ENCODE assay signal across 12 cellular contexts in genomic region chr11:83140691-83141455, GRCh38. TPM values are rescaled to one million over a fixed set of nuclear protein-coding genes. Genes with fewer than 3 reads are reported as not detected.
DNase-seq lines count a peak whose midpoint lies in the region; ATAC-seq and TF ChIP-seq lines count a peak whose summit lies in the region.
"Had no signal": no experiment of that assay in that cellular context is flagged by ENCODE, and none has a peak within 500 bp of the region (broad histone marks: within the 10 kb centered on the region; RNA-seq: fewer than 3 reads in every experiment).

No MANE protein-coding gene starts in this region.

- H3K4me3 Mint-ChIP-seq in CD14-positive monocyte: no peak overlapping the region
- H3K4me3 Mint-ChIP-seq: activated naive CD8-positive, alpha-beta T cell treated with anti-CD3 and anti-CD28 coated beads, Interleukin-2, amount 10 ng/mL, durations not matched to agents 7 days and 5 days had no signal

- intact Hi-C loops in CD14-positive monocyte (cut with micrococcal nuclease): no loop called here

- DNase-seq in GM13976 (ENCODE audit: low spot score) (peak; percentile 41), RPMI8226 (peak; percentile 80), NCI-H187 treated with DMSO at 0.1 percent for 48 hours (lab: John Stamatoyannopoulos, UW) (no peak), CD14-positive monocyte (ENCODE audit: low spot score) (no peak)
- DNase-seq in stimulated activated CD4-positive, alpha-beta T cell treated with anti-CD3 and anti-CD28 coated beads, Interleukin-4, amount 100 ng/mL, for 1 hour: no peak
- no peak for DNase-seq in activated effector memory CD4-positive, alpha-beta T cell treated with anti-CD3 and anti-CD28 coated beads, Interleukin-2, amount 50 U/mL, for 16 hours
- DNase-seq: activated naive CD8-positive, alpha-beta T cell treated with anti-CD3 and anti-CD28 coated beads, Interleukin-2, amount 10 ng/mL, durations not matched to agents 7 days and 5 days; GM23248; NCI-H2081; T-helper 9 cell had no signal

- peaks cover 4% of the 10 kb centered on the region for H3K4me1 Mint-ChIP-seq in CD14-positive monocyte

- no peaks in the 10 kb centered on the region for H3K36me3 Mint-ChIP-seq in CD14-positive monocyte
- H3K36me3 Mint-ChIP-seq: activated naive CD8-positive, alpha-beta T cell treated with anti-CD3 and anti-CD28 coated beads, Interleukin-2, amount 10 ng/mL, durations not matched to agents 7 days and 5 days had no signal

- no peak overlapping the region for H3K27ac Mint-ChIP-seq in CD14-positive monocyte
- H3K27ac Mint-ChIP-seq: activated naive CD8-positive, alpha-beta T cell treated with anti-CD3 and anti-CD28 coated beads, Interleukin-2, amount 10 ng/mL, durations not matched to agents 7 days and 5 days had no signal

- ATAC-seq in GM21381 (IDR thresholded peaks at IDR 0.05; ENCODE audit: unreplicated experiment) (peak; percentile 92), HG03103 (IDR thresholded peaks at IDR 0.05; ENCODE audit: low read depth, unreplicated experiment) (peak; percentile 94)

- TF ChIP-seq CTCF in GM13976 (IDR thresholded peaks at IDR 0.05; ENCODE audit: borderline replicate concordance, control extremely low read depth, extremely low read depth, insufficient read depth, missing control alignments): no peak
- no peak for TF ChIP-seq CTCF in CD14-positive monocyte (IDR thresholded peaks at IDR 0.05)

- H3K27me3 Mint-ChIP-seq in CD14-positive monocyte (ENCODE audit: low read depth in 3 of 3): peaks cover 0 to 4% (median 2%) of the 10 kb centered on the region in 3 donors

- in situ Hi-C loops in GM13976 (cut with MboI; ENCODE audit: low sequenced_read_pairs, unreplicated experiment): no loop called here

- no peaks in the 10 kb centered on the region for H3K9me3 Mint-ChIP-seq in CD14-positive monocyte
- H3K9me3 Mint-ChIP-seq: activated naive CD8-positive, alpha-beta T cell treated with anti-CD3 and anti-CD28 coated beads, Interleukin-2, amount 10 ng/mL, durations not matched to agents 7 days and 5 days had no signal

RNA-seq across cellular contexts. Expression of gene PCF11, which starts 16.1 kb away (rescaled TPM):
- polyA plus RNA-seq in CD14-positive monocyte: 10 to 100 TPM in 1 of 2 donors, 1 to 10 TPM in 1; 8.3 to 15.7 TPM

RNA-seq across cellular contexts. Expression of gene ANKRD42, which starts 52.6 kb away (rescaled TPM):
- 1 to 10 TPM; 4.3 to 6.2 TPM for polyA plus RNA-seq in CD14-positive monocyte

Comparison
In these comparisons a context has a peak if more than half of its experiments do, and no peak if none do; other contexts are left out.
1. DNase-seq: peak in GM13976 (single experiment) and RPMI8226 (single experiment); none in NCI-H187 treated with DMSO at 0.1 percent for 48 hours (single experiment), stimulated activated CD4-positive, alpha-beta T cell treated with anti-CD3 and anti-CD28 coated beads, Interleukin-4, amount 100 ng/mL, for 1 hour (single experiment), CD14-positive monocyte (single experiment) and activated effector memory CD4-positive, alpha-beta T cell treated with anti-CD3 and anti-CD28 coated beads, Interleukin-2, amount 50 U/mL, for 16 hours (single experiment).